ENCODE assay signal across 8 cellular contexts in the genomic region with DNA sequence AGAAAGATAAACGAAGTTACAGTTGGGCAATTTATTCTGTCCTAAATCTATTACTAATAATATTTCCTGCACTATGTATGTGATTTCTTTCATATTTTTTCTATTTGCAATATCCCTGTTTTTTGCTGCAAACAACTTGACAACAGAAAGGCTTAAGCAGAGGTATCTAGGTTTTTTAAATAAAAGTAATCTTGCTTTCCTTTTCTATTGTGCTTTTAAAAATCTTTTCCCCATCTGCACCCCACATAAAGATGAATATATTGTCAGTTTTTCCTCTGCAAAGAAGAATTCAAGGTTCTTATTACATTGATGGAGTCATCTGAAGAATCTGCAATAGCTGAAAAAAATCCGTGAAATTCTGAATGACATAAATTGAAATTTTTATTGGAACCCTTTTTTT. TPM values are rescaled to one million over a fixed set of nuclear protein-coding genes. Genes with fewer than 3 reads are reported as not detected.
DNase-seq lines count a peak whose midpoint lies in the region; ATAC-seq and TF ChIP-seq lines count a peak whose summit lies in the region.

No MANE protein-coding gene starts in this region.

- H3K36me3 Mint-ChIP-seq in activated naive CD4-positive, alpha-beta T cell treated with anti-CD3 and anti-CD28 coated beads for 36 hours (ENCODE audit: low read depth) = peaks cover 2% of the 10 kb centered on the region
- H3K36me3 Mint-ChIP-seq in activated naive CD8-positive, alpha-beta T cell treated with anti-CD3 and anti-CD28 coated beads, Interleukin-2, amount 50 U/mL, for 24 hours (ENCODE audit: low read depth) = peaks cover 3% of the 10 kb centered on the region
- H3K36me3 Mint-ChIP-seq in memory B cell (peaks cover 1% of the 10 kb centered on the region), type B pancreatic cell (peaks cover 2% of the 10 kb centered on the region)

- H3K27me3 Mint-ChIP-seq in activated naive CD4-positive, alpha-beta T cell treated with anti-CD3 and anti-CD28 coated beads for 36 hours (ENCODE audit: low read depth) = no peaks in the 10 kb centered on the region
- peaks cover 2% of the 10 kb centered on the region for H3K27me3 Mint-ChIP-seq in activated naive CD8-positive, alpha-beta T cell treated with anti-CD3 and anti-CD28 coated beads, Interleukin-2, amount 50 U/mL, for 24 hours
- H3K27me3 Mint-ChIP-seq in memory B cell (no peaks in the 10 kb centered on the region), type B pancreatic cell (no peaks in the 10 kb centered on the region)

- intact Hi-C loops in activated naive CD4-positive, alpha-beta T cell treated with anti-CD3 and anti-CD28 coated beads for 36 hours (cut with micrococcal nuclease) = loop anchor here (1.0 to 5.0 kb wide), 14 partner anchors 13 to 879 kb away; partner anchors contain the start of genes BRMS1L, FAM177A1, INSM2 and NFKBIA

- no peaks in the 10 kb centered on the region for H3K9me3 Mint-ChIP-seq in activated naive CD4-positive, alpha-beta T cell treated with anti-CD3 and anti-CD28 coated beads for 36 hours
- no peaks in the 10 kb centered on the region for H3K9me3 Mint-ChIP-seq in activated naive CD8-positive, alpha-beta T cell treated with anti-CD3 and anti-CD28 coated beads, Interleukin-2, amount 50 U/mL, for 24 hours
- H3K9me3 Mint-ChIP-seq in memory B cell = no peaks in the 10 kb centered on the region
- H3K9me3 Mint-ChIP-seq in type B pancreatic cell = no peaks in the 10 kb centered on the region

- ATAC-seq in activated naive CD8-positive, alpha-beta T cell treated with anti-CD3 and anti-CD28 coated beads, Interleukin-2, amount 50 U/mL, for 24 hours = no peak
- ATAC-seq in memory B cell (ENCODE audit: low read depth) (no peak), HG03432 (IDR thresholded peaks at IDR 0.05; ENCODE audit: unreplicated experiment) (no peak)

- H3K4me1 Mint-ChIP-seq in activated naive CD4-positive, alpha-beta T cell treated with anti-CD3 and anti-CD28 coated beads for 36 hours (ENCODE audit: low read depth) = peaks cover 27% of the 10 kb centered on the region
- peaks cover 32% of the 10 kb centered on the region for H3K4me1 Mint-ChIP-seq in activated naive CD8-positive, alpha-beta T cell treated with anti-CD3 and anti-CD28 coated beads, Interleukin-2, amount 50 U/mL, for 24 hours
- H3K4me1 Mint-ChIP-seq in memory B cell (peaks cover 19% of the 10 kb centered on the region), type B pancreatic cell (ENCODE audit: unreplicated experiment) (peaks cover 20% of the 10 kb centered on the region)

- no peak overlapping the region for H3K27ac Mint-ChIP-seq in activated naive CD4-positive, alpha-beta T cell treated with anti-CD3 and anti-CD28 coated beads for 36 hours
- H3K27ac Mint-ChIP-seq in activated naive CD8-positive, alpha-beta T cell treated with anti-CD3 and anti-CD28 coated beads, Interleukin-2, amount 50 U/mL, for 24 hours = peak overlapping the region; percentile 62
- H3K27ac Mint-ChIP-seq in memory B cell (peak overlapping the region; percentile 92), type B pancreatic cell (peak overlapping the region; percentile 94)

- CTCF ChIA-PET in activated naive CD4-positive, alpha-beta T cell treated with anti-CD3 and anti-CD28 coated beads for 36 hours (lab: Charles Lee) = interaction anchor here (0.7 to 1.9 kb wide), 5 partner anchors 9 to 206 kb away, joined by 3 to 7 read pairs (median 5); partner anchors contain the start of gene BRMS1L

- H3K4me3 Mint-ChIP-seq in activated naive CD4-positive, alpha-beta T cell treated with anti-CD3 and anti-CD28 coated beads for 36 hours = peak overlapping the region; percentile 98
- peak overlapping the region; percentile 95 for H3K4me3 Mint-ChIP-seq in activated naive CD8-positive, alpha-beta T cell treated with anti-CD3 and anti-CD28 coated beads, Interleukin-2, amount 50 U/mL, for 24 hours
- H3K4me3 Mint-ChIP-seq in memory B cell = peak overlapping the region; percentile 98
- peak overlapping the region; percentile 99 for H3K4me3 Mint-ChIP-seq in type B pancreatic cell

- no peak for DNase-seq in activated naive CD4-positive, alpha-beta T cell treated with anti-CD3 and anti-CD28 coated beads for 36 hours
- no peak for DNase-seq in activated naive CD4-positive, alpha-beta T cell treated with anti-CD3 and anti-CD28 coated beads, Interleukin-2, amount 50 U/mL, for 16 hours
- DNase-seq in activated naive CD8-positive, alpha-beta T cell treated with anti-CD3 and anti-CD28 coated beads, Interleukin-2, amount 50 U/mL, for 24 hours = no peak
- DNase-seq in memory B cell (ENCODE audit: low spot score in 2 of 2) = no peak
- no peak for DNase-seq in type B pancreatic cell (ENCODE audit: extremely low spot score, unreplicated experiment)
- no peak for DNase-seq in GM19240 (ENCODE audit: insufficient read length, low spot score)
- no peak for DNase-seq in OCI-M2 (lab: John Stamatoyannopoulos, UW; ENCODE audit: unreplicated experiment)

- no peak for TF ChIP-seq CTCF in type B pancreatic cell (conservative IDR thresholded peaks at IDR 0.05)

RNA-seq across cellular contexts. Expression of gene RALGAPA1, which starts 0.5 kb away (rescaled TPM):
- 10 to 100 TPM; 18.6 to 21.0 TPM for total RNA-seq in activated naive CD4-positive, alpha-beta T cell treated with anti-CD3 and anti-CD28 coated beads for 36 hours
- total RNA-seq in type B pancreatic cell (ENCODE audit: low replicate concordance) = 38.9 and 45.7 TPM in 2 replicates

RNA-seq across cellular contexts. Expression of gene BRMS1L, which starts 16.5 kb away (rescaled TPM):
- total RNA-seq in activated naive CD4-positive, alpha-beta T cell treated with anti-CD3 and anti-CD28 coated beads for 36 hours = 1 to 10 TPM; 4.4 to 5.3 TPM
- total RNA-seq in type B pancreatic cell (ENCODE audit: low replicate concordance) = 8.7 and 14.6 TPM in 2 replicates
